In genomic region chr10:13206546-13207443, GRCh38 we compare ENCODE assay signal across 8 cellular contexts. TPM values are rescaled to one million over a fixed set of nuclear protein-coding genes. Genes with fewer than 3 reads are reported as not detected.
DNase-seq lines count a peak whose midpoint lies in the region; ATAC-seq, FAIRE-seq and TF ChIP-seq lines count a peak whose summit lies in the region.

No MANE protein-coding gene starts in this region.

- H3K4me1 ChIP-seq in astrocyte (ENCODE audit: insufficient read depth, low read length) = no peaks in the 10 kb centered on the region

- H3K36me3 ChIP-seq in astrocyte (ENCODE audit: insufficient read depth, low read length) = peaks cover 4% of the 10 kb centered on the region

- no peak for ATAC-seq in GM18858 (IDR thresholded peaks at IDR 0.05; ENCODE audit: unreplicated experiment)
- ATAC-seq in stimulated activated effector memory CD8-positive, alpha-beta T cell treated with anti-CD3 and anti-CD28 coated beads, Interleukin-12 subunit alpha, Interleukin-12 subunit beta, amount 100 ng/mL, for 72 hours = no peak

- no peaks in the 10 kb centered on the region for H3K27me3 ChIP-seq in AG04450 (ENCODE audit: control insufficient read depth, insufficient read depth, low read length)
- no peaks in the 10 kb centered on the region for H3K27me3 ChIP-seq in astrocyte (ENCODE audit: insufficient read depth, low read length)

- H3K9me3 ChIP-seq in AG04450 (ENCODE audit: control insufficient read depth, insufficient read depth, low read length) (no peaks in the 10 kb centered on the region), astrocyte (ENCODE audit: insufficient read depth, low read depth, low read length) (no peaks in the 10 kb centered on the region)

- CTCF ChIA-PET in AG04450 (lab: Charles Lee) = interaction anchor here (0.6 to 5.1 kb wide), 39 partner anchors 8 to 1895 kb away, joined by 3 to 137 read pairs (median 5); partner anchors contain the start of gene PHYH

- no peak overlapping the region for H3K4me2 ChIP-seq in astrocyte (ENCODE audit: low read length)

- DNase-seq in AG04450 (ENCODE audit: low read depth, low spot score) (peak; percentile 21), HCEC 1CT (peak; percentile 19), astrocyte (ENCODE audit: low read depth) (peak; percentile 24), kidney tubule cell (ENCODE audit: low spot score) (peak; percentile 30), NOMO-1 treated with DMSO at 0.1 percent for 48 hours (lab: John Stamatoyannopoulos, UW; ENCODE audit: unreplicated experiment) (no peak)
- no peak for DNase-seq in stimulated activated effector memory CD8-positive, alpha-beta T cell treated with anti-CD3 and anti-CD28 coated beads, Interleukin-12 subunit alpha, Interleukin-12 subunit beta, amount 100 ng/mL, for 72 hours (ENCODE audit: low spot score in 2 of 2)
- DNase-seq in activated naive CD4-positive, alpha-beta T cell (lab: John Stamatoyannopoulos, UW) = no peak

- H2AFZ ChIP-seq in astrocyte (ENCODE audit: low read depth, low read length) = no peak overlapping the region

- no peaks in the 10 kb centered on the region for H3K79me2 ChIP-seq in astrocyte (ENCODE audit: insufficient read depth, low read length)

- H3K9me3 Mint-ChIP-seq in astrocyte (ENCODE audit: unreplicated experiment) = no peaks in the 10 kb centered on the region
- no peaks in the 10 kb centered on the region for H3K9me3 Mint-ChIP-seq in stimulated activated effector memory CD8-positive, alpha-beta T cell treated with anti-CD3 and anti-CD28 coated beads, Interleukin-12 subunit alpha, Interleukin-12 subunit beta, amount 100 ng/mL, for 72 hours

- no peaks in the 10 kb centered on the region for H4K20me1 ChIP-seq in astrocyte (ENCODE audit: insufficient read depth, low read length)

- H3K27ac ChIP-seq in AG04450 (ENCODE audit: low read depth, low read length) = no peak overlapping the region
- H3K27ac ChIP-seq in astrocyte (ENCODE audit: low read depth, low read length) = no peak overlapping the region

- H3K4me1 Mint-ChIP-seq in astrocyte (ENCODE audit: low read depth, unreplicated experiment) = no peaks in the 10 kb centered on the region
- H3K4me1 Mint-ChIP-seq in stimulated activated effector memory CD8-positive, alpha-beta T cell treated with anti-CD3 and anti-CD28 coated beads, Interleukin-12 subunit alpha, Interleukin-12 subunit beta, amount 100 ng/mL, for 72 hours = no peaks in the 10 kb centered on the region

- no peaks in the 10 kb centered on the region for H3K27me3 Mint-ChIP-seq in astrocyte (ENCODE audit: low read depth, unreplicated experiment)

- POLR2A ChIA-PET in AG04450 (lab: Yijun Ruan, JAX) = interaction anchor here (0.7 kb wide), 2 partner anchors 16 to 24 kb away, joined by 4 to 5 read pairs; no protein-coding TSS in a partner anchor

- no peak overlapping the region for H3K4me3 ChIP-seq in AG04450 (ENCODE audit: low read depth, low read length)
- H3K4me3 ChIP-seq in astrocyte (ENCODE audit: insufficient read depth, low read depth, low read length) = no peak overlapping the region

- H3K9ac ChIP-seq in astrocyte (ENCODE audit: low read length) = no peak overlapping the region

- H3K4me3 Mint-ChIP-seq in astrocyte (ENCODE audit: unreplicated experiment) = no peak overlapping the region
- H3K4me3 Mint-ChIP-seq in stimulated activated effector memory CD8-positive, alpha-beta T cell treated with anti-CD3 and anti-CD28 coated beads, Interleukin-12 subunit alpha, Interleukin-12 subunit beta, amount 100 ng/mL, for 72 hours = no peak overlapping the region

- peak; percentile 69 for TF ChIP-seq CTCF in AG04450 (IDR thresholded peaks at IDR 0.05; ENCODE audit: low read depth, low read length)
- peak; percentile 62 for TF ChIP-seq CTCF in astrocyte (IDR thresholded peaks at IDR 0.05; ENCODE audit: insufficient read depth, low read depth, low read length)

- no peaks in the 10 kb centered on the region for H3K36me3 Mint-ChIP-seq in astrocyte (ENCODE audit: low read depth, unreplicated experiment)
- H3K36me3 Mint-ChIP-seq in stimulated activated effector memory CD8-positive, alpha-beta T cell treated with anti-CD3 and anti-CD28 coated beads, Interleukin-12 subunit alpha, Interleukin-12 subunit beta, amount 100 ng/mL, for 72 hours = peaks cover 53% of the 10 kb centered on the region

- H3K27ac Mint-ChIP-seq in astrocyte (ENCODE audit: unreplicated experiment) = no peak overlapping the region
- H3K27ac Mint-ChIP-seq in stimulated activated effector memory CD8-positive, alpha-beta T cell treated with anti-CD3 and anti-CD28 coated beads, Interleukin-12 subunit alpha, Interleukin-12 subunit beta, amount 100 ng/mL, for 72 hours = no peak overlapping the region

- FAIRE-seq in astrocyte (lab: Jason Lieb, UNC) = no peak

RNA-seq across cellular contexts. Expression of gene UCMA, which starts 27.4 kb away (rescaled TPM):
- not detected in 2 replicates for polyA plus RNA-seq in AG04450 (2011; rRNA removed)
- polyA minus RNA-seq in AG04450 (2011; rRNA and poly(A)+ RNA removed) = not detected in 2 replicates
- total RNA-seq in astrocyte = not detected in 2 replicates

RNA-seq across cellular contexts. Expression of gene MCM10, which starts 45.4 kb away (rescaled TPM):
- 2.0 and 2.6 TPM in 2 replicates for polyA plus RNA-seq in AG04450 (2011; rRNA removed)
- polyA minus RNA-seq in AG04450 (2011; rRNA and poly(A)+ RNA removed) = 3.1 TPM in 2 replicates
- 1.5 and 1.9 TPM in 2 replicates for total RNA-seq in astrocyte

Comparison
In these comparisons a context has a peak if more than half of its experiments do, and no peak if none do; other contexts are left out.
1. DNase-seq: peak in AG04450 (single experiment), HCEC 1CT (single experiment), astrocyte (single experiment) and kidney tubule cell (single experiment); none in stimulated activated effector memory CD8-positive, alpha-beta T cell treated with anti-CD3 and anti-CD28 coated beads, Interleukin-12 subunit alpha, Interleukin-12 subunit beta, amount 100 ng/mL, for 72 hours (0 of 2), activated naive CD4-positive, alpha-beta T cell (0 of 4) and NOMO-1 treated with DMSO at 0.1 percent for 48 hours (single experiment).